ENCODE assay signal across 8 cellular contexts in the genomic region with DNA sequence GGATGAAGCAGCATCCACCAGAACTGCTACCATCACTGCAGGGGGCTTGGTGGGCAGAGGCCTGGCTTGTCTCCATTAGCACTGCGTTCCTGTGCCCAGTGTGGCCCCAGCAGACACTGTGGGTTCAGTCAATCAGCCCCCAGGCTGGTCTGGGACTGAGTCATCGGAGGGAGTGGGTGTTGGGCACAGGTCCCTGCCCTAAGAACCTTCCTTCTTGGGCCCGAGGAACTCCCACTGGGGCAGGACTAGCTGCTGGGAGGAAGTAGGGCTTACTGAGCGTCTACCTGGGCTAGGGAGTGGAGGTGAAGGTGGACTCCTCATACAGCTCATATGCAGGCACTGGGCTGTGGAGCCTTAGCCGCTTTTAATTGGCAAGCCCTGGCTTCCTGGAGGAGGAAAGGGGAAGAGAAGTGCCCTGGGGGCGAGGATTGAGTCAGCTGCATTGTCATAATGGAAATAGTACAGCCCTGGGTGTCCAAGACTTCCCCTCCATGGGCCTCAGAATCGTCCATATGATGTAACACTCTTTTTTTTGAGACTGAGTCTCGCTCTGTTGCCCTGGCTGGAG. TPM values are rescaled to one million over a fixed set of nuclear protein-coding genes. Genes with fewer than 3 reads are reported as not detected.
DNase-seq lines count a peak whose midpoint lies in the region; ATAC-seq lines count a peak whose summit lies in the region.

No MANE protein-coding gene starts in this region.

- ATAC-seq in GM18907 (IDR thresholded peaks at IDR 0.05; ENCODE audit: unreplicated experiment) (peak; percentile 35), GM19455 (IDR thresholded peaks at IDR 0.05; ENCODE audit: unreplicated experiment) (no peak)
- peak; percentile 39 for ATAC-seq in stimulated activated naive CD8-positive, alpha-beta T cell treated with anti-CD3 and anti-CD28 coated beads, Interleukin-15, amount 100 ng/mL, for 72 hours

- H3K79me2 ChIP-seq in ACC112 (ENCODE audit: control insufficient read depth, insufficient read depth, low read length, unreplicated experiment) = peaks cover 8% of the 10 kb centered on the region

- CTCF ChIA-PET in activated CD4-positive, alpha-beta memory T cell treated with anti-CD3 and anti-CD28 coated beads for 36 hours (lab: Charles Lee) = interaction anchor here (0.9 to 11.6 kb wide), 7 partner anchors 7 to 43 kb away, joined by 3 to 148 read pairs (median 3); partner anchors contain the start of genes GLYCTK and WDR82

- H3K4me3 ChIP-seq in ACC112 (ENCODE audit: low read depth, low read length) = no peak overlapping the region

- H3K27me3 ChIP-seq in ACC112 (ENCODE audit: insufficient read depth, low read length) = no peaks in the 10 kb centered on the region

- peak overlapping the region; percentile 73 to 98 (median 95) for H3K27ac Mint-ChIP-seq in IgD-negative memory B cell
- H3K27ac Mint-ChIP-seq in activated CD4-positive, alpha-beta memory T cell treated with anti-CD3 and anti-CD28 coated beads for 36 hours = peak overlapping the region; percentile 91
- peak overlapping the region; percentile 91 to 94 for H3K27ac Mint-ChIP-seq in stimulated activated naive CD8-positive, alpha-beta T cell treated with anti-CD3 and anti-CD28 coated beads, Interleukin-15, amount 100 ng/mL, for 72 hours

- peaks cover 33 to 56% (median 49%) of the 10 kb centered on the region in 3 donors for H3K4me1 Mint-ChIP-seq in IgD-negative memory B cell
- peaks cover 74% of the 10 kb centered on the region for H3K4me1 Mint-ChIP-seq in activated CD4-positive, alpha-beta memory T cell treated with anti-CD3 and anti-CD28 coated beads for 36 hours (ENCODE audit: low read depth)
- peaks cover 85% of the 10 kb centered on the region for H3K4me1 Mint-ChIP-seq in stimulated activated naive CD8-positive, alpha-beta T cell treated with anti-CD3 and anti-CD28 coated beads, Interleukin-15, amount 100 ng/mL, for 72 hours

- no peaks in the 10 kb centered on the region for H3K9me3 Mint-ChIP-seq in IgD-negative memory B cell
- peaks cover 5% of the 10 kb centered on the region for H3K9me3 Mint-ChIP-seq in activated CD4-positive, alpha-beta memory T cell treated with anti-CD3 and anti-CD28 coated beads for 36 hours
- H3K9me3 Mint-ChIP-seq in stimulated activated naive CD8-positive, alpha-beta T cell treated with anti-CD3 and anti-CD28 coated beads, Interleukin-15, amount 100 ng/mL, for 72 hours = peaks cover 0 to 6% of the 10 kb centered on the region in 2 donors

- H3K27me3 Mint-ChIP-seq in IgD-negative memory B cell = no peaks in the 10 kb centered on the region
- H3K27me3 Mint-ChIP-seq in activated CD4-positive, alpha-beta memory T cell treated with anti-CD3 and anti-CD28 coated beads for 36 hours = no peaks in the 10 kb centered on the region
- no peaks in the 10 kb centered on the region for H3K27me3 Mint-ChIP-seq in stimulated activated naive CD8-positive, alpha-beta T cell treated with anti-CD3 and anti-CD28 coated beads, Interleukin-15, amount 100 ng/mL, for 72 hours

- no peaks in the 10 kb centered on the region for H3K36me3 Mint-ChIP-seq in IgD-negative memory B cell
- H3K36me3 Mint-ChIP-seq in activated CD4-positive, alpha-beta memory T cell treated with anti-CD3 and anti-CD28 coated beads for 36 hours = peaks cover 50% of the 10 kb centered on the region

- peak overlapping the region; percentile 31 for H3K27ac ChIP-seq in ACC112 (ENCODE audit: low read depth, low read length)

- peak overlapping the region; percentile 84 to 95 (median 90) for H3K4me3 Mint-ChIP-seq in IgD-negative memory B cell
- peak overlapping the region; percentile 75 for H3K4me3 Mint-ChIP-seq in activated CD4-positive, alpha-beta memory T cell treated with anti-CD3 and anti-CD28 coated beads for 36 hours
- peak overlapping the region; percentile 81 to 96 for H3K4me3 Mint-ChIP-seq in stimulated activated naive CD8-positive, alpha-beta T cell treated with anti-CD3 and anti-CD28 coated beads, Interleukin-15, amount 100 ng/mL, for 72 hours

- POLR2A ChIA-PET in activated CD4-positive, alpha-beta memory T cell treated with anti-CD3 and anti-CD28 coated beads for 36 hours (lab: Charles Lee) = interaction anchor here (1.1 to 8.7 kb wide), 5 partner anchors 8 to 34 kb away, joined by 3 to 128 read pairs (median 13); partner anchors contain the start of genes TLR9 and WDR82

- intact Hi-C loops in activated CD4-positive, alpha-beta memory T cell treated with anti-CD3 and anti-CD28 coated beads for 36 hours (cut with micrococcal nuclease) = no loop called here

- peaks cover 38% of the 10 kb centered on the region for H3K4me1 ChIP-seq in ACC112 (ENCODE audit: control insufficient read depth, insufficient read depth, low read length, unreplicated experiment)

- DNase-seq in activated CD4-positive, alpha-beta memory T cell treated with anti-CD3 and anti-CD28 coated beads for 36 hours = peak; percentile 84
- DNase-seq in germinal center (ENCODE audit: low spot score) (peak; percentile 63), NCI-H2196 (lab: John Stamatoyannopoulos, UW; ENCODE audit: unreplicated experiment) (no peak)
- DNase-seq in stimulated activated naive CD8-positive, alpha-beta T cell treated with anti-CD3 and anti-CD28 coated beads, Interleukin-15, amount 100 ng/mL, for 72 hours = peak; percentile 55 to 80

- H3K36me3 ChIP-seq in ACC112 (ENCODE audit: insufficient read depth, low read length) = no peaks in the 10 kb centered on the region

- H2AFZ ChIP-seq in ACC112 (ENCODE audit: low read length, unreplicated experiment) = no peak overlapping the region

RNA-seq across cellular contexts. Expression of gene PPM1M, which starts 1.4 kb away (rescaled TPM):
- polyA plus RNA-seq in IgD-negative memory B cell = 51.3 TPM
- 100 to 1,000 TPM; 111 TPM for total RNA-seq in activated CD4-positive, alpha-beta memory T cell treated with anti-CD3 and anti-CD28 coated beads for 36 hours

RNA-seq across cellular contexts. Expression of gene TWF2, which starts 5.2 kb away (rescaled TPM):
- 108 TPM for polyA plus RNA-seq in IgD-negative memory B cell
- 100 to 1,000 TPM; 114 to 118 TPM for total RNA-seq in activated CD4-positive, alpha-beta memory T cell treated with anti-CD3 and anti-CD28 coated beads for 36 hours

RNA-seq across cellular contexts. Expression of gene TLR9, which starts 18.7 kb away (rescaled TPM):
- polyA plus RNA-seq in IgD-negative memory B cell = 10.4 TPM
- under 1 TPM; 0.59 to 0.90 TPM for total RNA-seq in activated CD4-positive, alpha-beta memory T cell treated with anti-CD3 and anti-CD28 coated beads for 36 hours

RNA-seq across cellular contexts. Expression of gene WDR82, which starts 34.3 kb away (rescaled TPM):
- 55.0 TPM for polyA plus RNA-seq in IgD-negative memory B cell
- 100 to 1,000 TPM; 110 to 111 TPM for total RNA-seq in activated CD4-positive, alpha-beta memory T cell treated with anti-CD3 and anti-CD28 coated beads for 36 hours

RNA-seq across cellular contexts. Expression of gene GLYCTK, which starts 43.5 kb away (rescaled TPM):
- 7.4 TPM for polyA plus RNA-seq in IgD-negative memory B cell
- 10 to 100 TPM; 21.9 to 23.1 TPM for total RNA-seq in activated CD4-positive, alpha-beta memory T cell treated with anti-CD3 and anti-CD28 coated beads for 36 hours
